32 cellular contexts compared by ENCODE assay signal in genomic region chr4:69147334-69147733, GRCh38. TPM values are rescaled to one million over a fixed set of nuclear protein-coding genes. Genes with fewer than 3 reads are reported as not detected.
"Had no signal": no experiment of that assay in that cellular context is flagged by ENCODE, and none has a peak within 500 bp of the region (broad histone marks: within the 10 kb centered on the region; RNA-seq: fewer than 3 reads in every experiment).

No MANE protein-coding gene starts in this region.

- H3K27ac ChIP-seq: adrenal gland, body of pancreas, epithelial cell of prostate, esophagus squamous epithelium, heart right ventricle, left ventricle myocardium inferior, transverse colon had no signal

- DNase-seq: activated CD4-positive, alpha-beta memory T cell treated with anti-CD3 and anti-CD28 coated beads for 36 hours; activated CD4-positive, alpha-beta T cell treated with anti-CD3 and anti-CD28 coated beads, Interleukin-2, amount 10 ng/mL, durations not matched to agents 24 days and 14 days; activated CD4-positive, CD25-positive, alpha-beta regulatory T cell treated with anti-CD3 and anti-CD28 coated beads, Interleukin-2, amount 50 U/mL, for 72 hours; activated CD8-positive, alpha-beta memory T cell treated with anti-CD3 and anti-CD28 coated beads, Interleukin-2, amount 50 U/mL, for 4 hours; activated effector memory CD4-positive, alpha-beta T cell treated with anti-CD3 and anti-CD28 coated beads, Interleukin-2, amount 50 U/mL, for 16 hours; activated naive CD4-positive, alpha-beta T cell treated with anti-CD3 and anti-CD28 coated beads for 36 hours; activated naive CD8-positive, alpha-beta T cell treated with anti-CD3 and anti-CD28 coated beads for 36 hours; activated T-cell treated with anti-CD3 and anti-CD28 coated beads, Interleukin-2, amount 50 U/mL, for 1 hour; adrenal gland; aorta; body of pancreas; dermis blood vessel endothelial cell; effector CD4-positive, alpha-beta T cell; esophagus squamous epithelium; foreskin melanocyte; heart right ventricle; kidney glomerular epithelial cell; left ventricle myocardium inferior; mucosa of descending colon; posterior cingulate gyrus; right cardiac atrium; stimulated activated CD4-positive, alpha-beta T cell treated with anti-CD3 and anti-CD28 coated beads, Interleukin-2, amount 100 ng/mL, for 48 hours; stimulated activated naive CD4-positive, alpha-beta T cell treated with Interleukin-2 at 50 U/mL for 16 hours; transverse colon had no signal

- H3K4me3 ChIP-seq: adrenal gland, body of pancreas, esophagus squamous epithelium, heart right ventricle, left ventricle myocardium inferior, mucosa of descending colon, transverse colon had no signal

- ATAC-seq: body of pancreas; heart right ventricle; mucosa of descending colon; natural killer cell treated with Interleukin-12 subunit alpha and Interleukin-12 subunit beta and Interleukin-15 and Interleukin-18, amount 100 ng/mL, for 72 hours; right cardiac atrium had no signal

- H3K36me3 ChIP-seq: adrenal gland, esophagus squamous epithelium, heart right ventricle, left ventricle myocardium inferior had no signal

- H3K27me3 ChIP-seq: adrenal gland, body of pancreas, esophagus squamous epithelium, heart right ventricle, transverse colon had no signal

- H3K4me1 ChIP-seq: adrenal gland, body of pancreas, esophagus squamous epithelium, heart right ventricle, left ventricle myocardium inferior, transverse colon had no signal

- H3K9me3 ChIP-seq: adrenal gland, body of pancreas, esophagus squamous epithelium, heart right ventricle, left ventricle myocardium inferior, mucosa of descending colon, transverse colon had no signal

RNA-seq across cellular contexts. Expression of gene UGT2B7, which starts 51.1 kb away (rescaled TPM):
- total RNA-seq: activated CD4-positive, alpha-beta memory T cell treated with anti-CD3 and anti-CD28 coated beads for 36 hours; activated CD4-positive, alpha-beta T cell treated with anti-CD3 and anti-CD28 coated beads, Interleukin-2, amount 10 ng/mL, durations not matched to agents 24 days and 14 days; activated CD8-positive, alpha-beta memory T cell treated with anti-CD3 and anti-CD28 coated beads for 36 hours; activated naive CD4-positive, alpha-beta T cell treated with anti-CD3 and anti-CD28 coated beads for 36 hours; activated naive CD8-positive, alpha-beta T cell treated with anti-CD3 and anti-CD28 coated beads for 36 hours; activated T-helper 1 cell treated with anti-CD3 and anti-CD28 coated beads, Interleukin-12 subunit alpha, Interleukin-12 subunit beta, Interleukin-2, Interleukin-4 antibody, amounts not matched to agents 30 ng/mL and 10 ng/mL and 1 ng/mL, durations not matched to agents 14 hours and 24 hours and 36 hours; aorta; esophagus squamous epithelium; heart right ventricle; left ventricle myocardium inferior; lung microvascular endothelial cell; mesenteric fat pad; natural killer cell treated with Interleukin-12 subunit alpha and Interleukin-12 subunit beta and Interleukin-15 and Interleukin-18, amount 100 ng/mL, for 72 hours; osteoblast; right cardiac atrium; temporal lobe had no signal
- polyA plus RNA-seq: heart right ventricle, right cardiac atrium had no signal
